In the genomic region with DNA sequence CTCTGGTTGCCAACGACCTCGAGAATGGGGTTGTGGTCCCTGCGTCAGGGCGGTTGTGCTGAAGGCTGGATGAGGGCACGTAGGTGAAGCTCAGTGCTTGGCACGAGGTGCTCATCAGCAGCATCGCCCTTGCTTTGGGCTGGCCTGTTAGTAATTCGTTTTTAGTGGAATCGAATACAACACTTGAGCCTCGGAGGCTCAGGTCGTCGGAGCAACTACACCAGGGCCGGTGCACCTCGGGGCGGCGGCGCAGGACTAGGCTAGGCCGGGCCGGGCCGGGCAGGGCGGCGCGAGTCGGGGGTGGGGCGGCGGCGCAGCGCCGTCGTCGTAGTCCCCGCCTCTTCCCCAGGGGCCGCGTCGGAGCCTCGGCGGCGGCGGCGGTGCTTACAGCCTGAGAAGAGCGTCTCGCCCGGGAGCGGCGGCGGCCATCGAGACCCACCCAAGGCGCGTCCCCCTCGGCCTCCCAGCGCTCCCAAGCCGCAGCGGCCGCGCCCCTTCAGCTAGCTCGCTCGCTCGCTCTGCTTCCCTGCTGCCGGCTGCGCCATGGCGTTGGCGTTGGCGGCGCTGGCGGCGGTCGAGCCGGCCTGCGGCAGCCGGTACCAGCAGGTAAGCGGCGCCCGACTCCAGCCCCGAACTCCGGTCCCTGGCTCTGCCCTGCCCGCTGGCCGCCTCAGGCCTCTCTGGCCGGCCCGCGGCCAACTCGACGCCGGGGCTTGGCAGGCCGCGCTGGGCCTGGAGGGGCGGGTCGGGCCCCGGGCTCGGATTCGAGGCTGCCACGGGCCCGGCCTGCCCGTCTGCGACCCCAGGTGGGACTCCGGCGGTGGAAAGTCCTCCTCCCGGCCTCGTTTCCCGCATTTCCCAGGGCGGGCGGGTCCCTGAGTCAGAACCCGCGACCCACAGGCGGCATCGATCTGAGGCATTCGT, we compare ENCODE assay signal across 1 cellular context.
TF ChIP-seq lines count a peak whose summit lies in the region.

Gene NDFIP1, plus strand, starts transcription at position 348 of the 924 bp plus-strand sequence. Its CDS starts 196 bp downstream, at position 544.

TF ChIP-seq in HepG2, 621 proteins besides CTCF, POLR2A, EP300 and RAD21 (continued from another document and continues in another):
- no peak for TF ChIP-seq ZBTB40 (IDR thresholded peaks at IDR 0.05)
- peak; percentile 90 for TF ChIP-seq ZBTB40 (CRISPR knock-in tag; IDR thresholded peaks at IDR 0.05)
- TF ChIP-seq, protein P1, sequence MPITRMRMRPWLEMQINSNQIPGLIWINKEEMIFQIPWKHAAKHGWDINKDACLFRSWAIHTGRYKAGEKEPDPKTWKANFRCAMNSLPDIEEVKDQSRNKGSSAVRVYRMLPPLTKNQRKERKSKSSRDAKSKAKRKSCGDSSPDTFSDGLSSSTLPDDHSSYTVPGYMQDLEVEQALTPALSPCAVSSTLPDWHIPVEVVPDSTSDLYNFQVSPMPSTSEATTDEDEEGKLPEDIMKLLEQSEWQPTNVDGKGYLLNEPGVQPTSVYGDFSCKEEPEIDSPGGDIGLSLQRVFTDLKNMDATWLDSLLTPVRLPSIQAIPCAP (CRISPR knock-in tag; IDR thresholded peaks at IDR 0.05; ENCODE audit: low read depth): no peak; the same call in 1 of the 2 replicates
- peak; percentile 68 for TF ChIP-seq ZNF121 (CRISPR knock-in tag; IDR thresholded peaks at IDR 0.05)
- peak; percentile 44 for TF ChIP-seq JARID2 (CRISPR knock-in tag; IDR thresholded peaks at IDR 0.05; ENCODE audit: insufficient replicate concordance)
- no peak for TF ChIP-seq ONECUT2 (CRISPR knock-in tag; IDR thresholded peaks at IDR 0.05)
- TF ChIP-seq, protein P2, sequence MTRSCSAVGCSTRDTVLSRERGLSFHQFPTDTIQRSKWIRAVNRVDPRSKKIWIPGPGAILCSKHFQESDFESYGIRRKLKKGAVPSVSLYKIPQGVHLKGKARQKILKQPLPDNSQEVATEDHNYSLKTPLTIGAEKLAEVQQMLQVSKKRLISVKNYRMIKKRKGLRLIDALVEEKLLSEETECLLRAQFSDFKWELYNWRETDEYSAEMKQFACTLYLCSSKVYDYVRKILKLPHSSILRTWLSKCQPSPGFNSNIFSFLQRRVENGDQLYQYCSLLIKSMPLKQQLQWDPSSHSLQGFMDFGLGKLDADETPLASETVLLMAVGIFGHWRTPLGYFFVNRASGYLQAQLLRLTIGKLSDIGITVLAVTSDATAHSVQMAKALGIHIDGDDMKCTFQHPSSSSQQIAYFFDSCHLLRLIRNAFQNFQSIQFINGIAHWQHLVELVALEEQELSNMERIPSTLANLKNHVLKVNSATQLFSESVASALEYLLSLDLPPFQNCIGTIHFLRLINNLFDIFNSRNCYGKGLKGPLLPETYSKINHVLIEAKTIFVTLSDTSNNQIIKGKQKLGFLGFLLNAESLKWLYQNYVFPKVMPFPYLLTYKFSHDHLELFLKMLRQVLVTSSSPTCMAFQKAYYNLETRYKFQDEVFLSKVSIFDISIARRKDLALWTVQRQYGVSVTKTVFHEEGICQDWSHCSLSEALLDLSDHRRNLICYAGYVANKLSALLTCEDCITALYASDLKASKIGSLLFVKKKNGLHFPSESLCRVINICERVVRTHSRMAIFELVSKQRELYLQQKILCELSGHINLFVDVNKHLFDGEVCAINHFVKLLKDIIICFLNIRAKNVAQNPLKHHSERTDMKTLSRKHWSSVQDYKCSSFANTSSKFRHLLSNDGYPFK (CRISPR knock-in tag; IDR thresholded peaks at IDR 0.05; ENCODE audit: borderline replicate concordance): no peak
- peak; percentile 61 for TF ChIP-seq ZSCAN25 (CRISPR knock-in tag; IDR thresholded peaks at IDR 0.05)
- TF ChIP-seq, protein P3, sequence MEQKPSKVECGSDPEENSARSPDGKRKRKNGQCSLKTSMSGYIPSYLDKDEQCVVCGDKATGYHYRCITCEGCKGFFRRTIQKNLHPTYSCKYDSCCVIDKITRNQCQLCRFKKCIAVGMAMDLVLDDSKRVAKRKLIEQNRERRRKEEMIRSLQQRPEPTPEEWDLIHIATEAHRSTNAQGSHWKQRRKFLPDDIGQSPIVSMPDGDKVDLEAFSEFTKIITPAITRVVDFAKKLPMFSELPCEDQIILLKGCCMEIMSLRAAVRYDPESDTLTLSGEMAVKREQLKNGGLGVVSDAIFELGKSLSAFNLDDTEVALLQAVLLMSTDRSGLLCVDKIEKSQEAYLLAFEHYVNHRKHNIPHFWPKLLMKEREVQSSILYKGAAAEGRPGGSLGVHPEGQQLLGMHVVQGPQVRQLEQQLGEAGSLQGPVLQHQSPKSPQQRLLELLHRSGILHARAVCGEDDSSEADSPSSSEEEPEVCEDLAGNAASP (CRISPR knock-in tag; IDR thresholded peaks at IDR 0.05; ENCODE audit: borderline replicate concordance): 0 out of 2 replicates have a peak, but pooled peaks have one; percentile 4
- no peak for TF ChIP-seq SUZ12 (IDR thresholded peaks at IDR 0.05; ENCODE audit: low read depth, low read length)
- peak; percentile 63; the same call in 1 of the 2 replicates for TF ChIP-seq ZFP82 (CRISPR knock-in tag; IDR thresholded peaks at IDR 0.05; ENCODE audit: borderline replicate concordance)
- TF ChIP-seq HOXA3 (CRISPR knock-in tag; IDR thresholded peaks at IDR 0.05): peak; percentile 76; the same call in 1 of the 2 replicates
- TF ChIP-seq TARDBP (CRISPR knock-in tag; IDR thresholded peaks at IDR 0.05): 0 out of 2 replicates have a peak, but pooled peaks have one; percentile 11
- no peak for TF ChIP-seq KDM1A (CRISPR knock-in tag; IDR thresholded peaks at IDR 0.05)
- no peak for TF ChIP-seq ZNF800 (CRISPR knock-in tag; IDR thresholded peaks at IDR 0.05)
- peak; percentile 26 for TF ChIP-seq ATF3 (CRISPR knock-in tag; IDR thresholded peaks at IDR 0.05)
- peak; percentile 81; the same call in 1 of the 2 replicates for TF ChIP-seq DNMT1 (CRISPR knock-in tag; IDR thresholded peaks at IDR 0.05)
- TF ChIP-seq EEA1 (CRISPR knock-in tag; IDR thresholded peaks at IDR 0.05; ENCODE audit: borderline replicate concordance): peak; percentile 72; the same call in 1 of the 2 replicates
- peak; percentile 26; the same call in 1 of the 2 replicates for TF ChIP-seq HES4 (CRISPR knock-in tag; IDR thresholded peaks at IDR 0.05; ENCODE audit: borderline replicate concordance)
- peak; percentile 30; the same call in 1 of the 2 replicates for TF ChIP-seq ELF3 (CRISPR knock-in tag; IDR thresholded peaks at IDR 0.05)
- peak; percentile 67; the same call in 1 of the 2 replicates for TF ChIP-seq ZNF543 (CRISPR knock-in tag; IDR thresholded peaks at IDR 0.05)
- no peak for TF ChIP-seq THYN1 (CRISPR knock-in tag; IDR thresholded peaks at IDR 0.05; ENCODE audit: borderline replicate concordance, low read depth)
- 0 out of 4 replicates have a peak, but pooled peaks of 1 of the 2 experiments have one; percentile 27 for TF ChIP-seq ATF4 (CRISPR knock-in tag; IDR thresholded peaks at IDR 0.05)
- TF ChIP-seq KDM6A (CRISPR knock-in tag; IDR thresholded peaks at IDR 0.05; ENCODE audit: low read depth): no peak
- peak; percentile 82 for TF ChIP-seq SRY (CRISPR knock-in tag; IDR thresholded peaks at IDR 0.05)
- no peak for TF ChIP-seq ATM (IDR thresholded peaks at IDR 0.05; ENCODE audit: borderline replicate concordance)
- TF ChIP-seq, protein P4, sequence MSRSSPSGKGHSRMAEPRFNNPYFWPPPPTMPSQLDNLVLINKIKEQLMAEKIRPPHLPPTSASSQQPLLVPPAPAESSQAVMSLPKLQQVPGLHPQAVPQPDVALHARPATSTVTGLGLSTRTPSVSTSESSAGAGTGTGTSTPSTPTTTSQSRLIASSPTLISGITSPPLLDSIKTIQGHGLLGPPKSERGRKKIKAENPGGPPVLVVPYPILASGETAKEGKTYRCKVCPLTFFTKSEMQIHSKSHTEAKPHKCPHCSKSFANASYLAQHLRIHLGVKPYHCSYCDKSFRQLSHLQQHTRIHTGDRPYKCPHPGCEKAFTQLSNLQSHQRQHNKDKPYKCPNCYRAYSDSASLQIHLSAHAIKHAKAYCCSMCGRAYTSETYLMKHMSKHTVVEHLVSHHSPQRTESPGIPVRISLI (CRISPR knock-in tag; IDR thresholded peaks at IDR 0.05; ENCODE audit: borderline replicate concordance): peak; percentile 32; the same call in 1 of the 2 replicates
- peak; percentile 69; the same call in 1 of the 2 replicates for TF ChIP-seq ZNF616 (CRISPR knock-in tag; IDR thresholded peaks at IDR 0.05; ENCODE audit: low read depth)
